ENCODE assay signal across 11 cellular contexts in the genomic region with DNA sequence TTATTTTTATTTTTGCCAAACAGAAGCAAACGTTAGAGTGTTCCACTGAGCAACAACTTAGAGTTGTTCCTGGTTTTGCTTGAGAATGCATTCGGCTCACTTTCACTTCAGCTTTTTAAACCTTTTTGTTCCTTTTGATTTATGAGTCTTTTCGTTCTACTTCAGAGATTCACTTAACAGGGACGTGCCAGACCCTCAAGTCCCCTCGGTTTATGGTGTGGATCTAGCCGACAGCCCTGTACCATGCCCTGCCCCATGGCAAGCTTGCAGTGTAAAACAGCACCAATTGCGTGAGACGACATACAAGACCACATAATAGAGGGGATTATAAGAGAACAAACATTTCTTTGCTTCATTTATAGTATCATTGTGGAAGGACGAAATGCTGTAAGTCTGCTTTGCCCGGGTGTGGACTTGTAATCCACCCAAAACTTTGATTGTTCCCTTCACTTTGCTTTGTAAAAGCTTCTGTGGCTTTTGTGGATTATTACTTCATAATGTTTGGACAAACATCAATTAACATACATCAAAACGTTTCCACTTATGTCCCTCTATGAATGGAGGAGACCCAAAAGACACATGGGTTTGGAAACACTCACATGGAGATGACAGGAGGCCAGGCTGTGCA.
DNase-seq lines count a peak whose midpoint lies in the region; ATAC-seq and TF ChIP-seq lines count a peak whose summit lies in the region.
"Had no signal": no experiment of that assay in that cellular context is flagged by ENCODE, and none has a peak within 500 bp of the region (broad histone marks: within the 10 kb centered on the region; RNA-seq: fewer than 3 reads in every experiment).

No MANE protein-coding gene starts in this region.

- peak; percentile 0 for DNase-seq in NCI-H146 (lab: John Stamatoyannopoulos, UW)
- no peak for DNase-seq in NCI-H146 treated with DMSO at 0.1 percent for 48 hours (lab: John Stamatoyannopoulos, UW; ENCODE audit: unreplicated experiment)
- DNase-seq in epithelial cell of esophagus (ENCODE audit: low read depth), result no peak
- peak; percentile 1 for DNase-seq in stimulated activated naive B cell treated with anti-CD40 and anti-IgM and Interleukin-4, amounts not matched to agents 10 μg/mL and 1 μg/mL and 100 μg/mL, for 72 hours
- no peak for DNase-seq in GM13977 (ENCODE audit: low spot score)
- no peak for DNase-seq in left ventricle myocardium superior
- DNase-seq in cerebellar cortex (ENCODE audit: low spot score), result no peak
- DNase-seq: cerebellar nuclear complex; immature natural killer cell; stimulated activated CD4-positive, alpha-beta T cell treated with anti-CD3 and anti-CD28 coated beads, Interleukin-12 subunit alpha, Interleukin-12 subunit beta, amount 100 ng/mL, for 4 hours had no signal

- intact Hi-C loops in left ventricle myocardium superior (cut with micrococcal nuclease), result no loop called here

- peak overlapping the region; percentile 81 for H3K27ac Mint-ChIP-seq in stimulated activated naive B cell treated with anti-CD40 and anti-IgM and Interleukin-4, amounts not matched to agents 10 μg/mL and 1 μg/mL and 100 μg/mL, for 72 hours
- H3K27ac Mint-ChIP-seq: immature natural killer cell had no signal

- H3K9me3 Mint-ChIP-seq in stimulated activated naive B cell treated with anti-CD40 and anti-IgM and Interleukin-4, amounts not matched to agents 10 μg/mL and 1 μg/mL and 100 μg/mL, for 72 hours, result no peaks in the 10 kb centered on the region
- H3K9me3 Mint-ChIP-seq: immature natural killer cell had no signal

- peak; percentile 80 for ATAC-seq in HG03432 (IDR thresholded peaks at IDR 0.05; ENCODE audit: unreplicated experiment)
- ATAC-seq in stimulated activated naive B cell treated with anti-CD40 and anti-IgM and Interleukin-4, amounts not matched to agents 10 μg/mL and 1 μg/mL and 100 μg/mL, for 72 hours (replicated peaks), result peak; percentile 73 to 78
- no peak for ATAC-seq in left ventricle myocardium superior

- no peaks in the 10 kb centered on the region for H3K27me3 Mint-ChIP-seq in stimulated activated naive B cell treated with anti-CD40 and anti-IgM and Interleukin-4, amounts not matched to agents 10 μg/mL and 1 μg/mL and 100 μg/mL, for 72 hours

- H3K4me3 ChIP-seq in epithelial cell of esophagus (ENCODE audit: low read length), result peak overlapping the region; percentile 4

- H3K4me3 Mint-ChIP-seq in stimulated activated naive B cell treated with anti-CD40 and anti-IgM and Interleukin-4, amounts not matched to agents 10 μg/mL and 1 μg/mL and 100 μg/mL, for 72 hours, result peak overlapping the region; percentile 79 to 85

- TF ChIP-seq CTCF in epithelial cell of esophagus (IDR thresholded peaks at IDR 0.05; ENCODE audit: insufficient read depth, low read depth, low read length, missing control alignments), result no peak
- TF ChIP-seq CTCF in GM13977 (IDR thresholded peaks at IDR 0.05; ENCODE audit: extremely low read depth, insufficient read depth, missing control alignments), result no peak

- H3K4me1 Mint-ChIP-seq in stimulated activated naive B cell treated with anti-CD40 and anti-IgM and Interleukin-4, amounts not matched to agents 10 μg/mL and 1 μg/mL and 100 μg/mL, for 72 hours, result peaks cover 8 to 10% of the 10 kb centered on the region in 2 donors

- H3K36me3 Mint-ChIP-seq in stimulated activated naive B cell treated with anti-CD40 and anti-IgM and Interleukin-4, amounts not matched to agents 10 μg/mL and 1 μg/mL and 100 μg/mL, for 72 hours, result no peaks in the 10 kb centered on the region
- H3K36me3 Mint-ChIP-seq: immature natural killer cell had no signal

- in situ Hi-C loops in GM13977 (cut with MboI; ENCODE audit: low pct_unique_long_range_greater_than_20kb, low sequenced_read_pairs, unreplicated experiment), result no loop called here

Comparison
In these comparisons a context has a peak if more than half of its experiments do, and no peak if none do; other contexts are left out.
1. DNase-seq: peak in NCI-H146 (single experiment) and stimulated activated naive B cell treated with anti-CD40 and anti-IgM and Interleukin-4, amounts not matched to agents 10 μg/mL and 1 μg/mL and 100 μg/mL, for 72 hours (single experiment); none in NCI-H146 treated with DMSO at 0.1 percent for 48 hours (single experiment), epithelial cell of esophagus (single experiment), GM13977 (single experiment), left ventricle myocardium superior (single experiment) and cerebellar cortex (single experiment).